In the genomic region with DNA sequence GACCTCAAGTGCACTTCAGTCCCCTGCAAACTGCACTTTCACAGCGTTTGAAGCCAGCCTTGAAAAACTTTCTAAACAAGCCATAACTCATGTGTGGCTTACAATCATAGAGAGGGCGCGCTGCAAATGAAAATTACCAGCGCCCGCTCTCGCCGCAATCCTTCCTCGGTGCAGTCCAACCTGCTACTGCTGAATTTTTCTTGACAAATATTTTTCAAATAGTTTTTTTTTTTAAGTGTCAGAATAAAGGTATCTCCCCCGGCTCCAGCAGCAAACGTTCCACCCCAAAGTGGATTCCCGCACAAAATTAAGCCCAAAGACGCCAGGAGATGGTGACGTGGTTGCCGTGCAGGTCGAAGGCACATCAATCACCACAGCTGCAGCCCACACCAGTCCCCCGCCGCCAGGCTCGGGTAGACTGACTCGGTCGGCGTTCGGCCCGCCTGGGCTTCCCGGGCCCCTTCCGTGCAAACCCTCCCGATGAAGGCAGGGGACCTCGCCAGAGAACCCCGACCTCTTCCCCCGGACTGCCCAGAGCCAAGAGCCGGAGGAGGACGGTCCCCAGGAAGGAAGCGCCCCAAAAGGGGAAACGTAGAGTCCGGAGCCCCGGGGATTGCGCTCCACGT, we compare ENCODE assay signal across 8 cellular contexts. TPM values are rescaled to one million over a fixed set of nuclear protein-coding genes. Genes with fewer than 3 reads are reported as not detected.
DNase-seq lines count a peak whose midpoint lies in the region; ATAC-seq lines count a peak whose summit lies in the region.

No MANE protein-coding gene starts in this region.

- intact Hi-C loops in left cardiac atrium (cut with DNase I) (loop anchor here (2.0 to 5.0 kb wide), 2 partner anchors 82 to 83 kb away; no protein-coding TSS in a partner anchor), posterior cingulate gyrus (cut with DNase I) (loop anchor here (1.0 to 5.0 kb wide), 3 partner anchors 12 to 133 kb away; partner anchors contain the start of gene MIF4GD)

- ATAC-seq in GM19372 (IDR thresholded peaks at IDR 0.05; ENCODE audit: low read depth, unreplicated experiment) = peak; percentile 17
- ATAC-seq in HG03460 (IDR thresholded peaks at IDR 0.05; ENCODE audit: unreplicated experiment) = peak; percentile 9
- peak; percentile 30 to 47 for ATAC-seq in activated naive CD4-positive, alpha-beta T cell treated with anti-CD3 and anti-CD28 coated beads, Interleukin-2, amount 50 U/mL, for 72 hours
- ATAC-seq in left cardiac atrium = peak; percentile 48 to 62

- in situ Hi-C loops in SK-MEL-5 (cut with HindIII; ENCODE audit: low pct_unique_long_range_greater_than_20kb, low sequenced_read_pairs) = no loop called here

- peak overlapping the region; percentile 88 to 91 for H3K27ac Mint-ChIP-seq in activated naive CD4-positive, alpha-beta T cell treated with anti-CD3 and anti-CD28 coated beads, Interleukin-2, amount 50 U/mL, for 72 hours

- peak; percentile 27 for DNase-seq in AG08395 (ENCODE audit: low spot score)
- peak; percentile 48 for DNase-seq in SK-MEL-5 (ENCODE audit: low read depth, low spot score)
- DNase-seq in activated naive CD4-positive, alpha-beta T cell treated with anti-CD3 and anti-CD28 coated beads, Interleukin-2, amount 50 U/mL, for 72 hours (ENCODE audit: low spot score in 2 of 2) = peak; percentile 62 to 69
- no peak for DNase-seq in left cardiac atrium
- peak; percentile 8 to 87 (median 38) for DNase-seq in posterior cingulate gyrus
- no peak for DNase-seq in NCI-H128 (lab: John Stamatoyannopoulos, UW; ENCODE audit: unreplicated experiment)

- H3K9me3 Mint-ChIP-seq in activated naive CD4-positive, alpha-beta T cell treated with anti-CD3 and anti-CD28 coated beads, Interleukin-2, amount 50 U/mL, for 72 hours = no peaks in the 10 kb centered on the region

- peaks cover 0 to 21% of the 10 kb centered on the region in 2 donors for H3K36me3 Mint-ChIP-seq in activated naive CD4-positive, alpha-beta T cell treated with anti-CD3 and anti-CD28 coated beads, Interleukin-2, amount 50 U/mL, for 72 hours

RNA-seq across cellular contexts. Expression of gene GRB2, which starts 0.6 kb away (rescaled TPM):
- 146 and 154 TPM in 2 replicates for total RNA-seq in SK-MEL-5 (2014; rRNA removed; shearing (Covaris generic))
- polyA plus RNA-seq in SK-MEL-5 (2015; cell fraction: cytosol; rRNA removed) = 161 and 217 TPM in 2 replicates
- polyA plus RNA-seq in SK-MEL-5 (2015; cell fraction: nucleus; rRNA removed) = 29.6 and 36.2 TPM in 2 replicates
- total RNA-seq in activated naive CD4-positive, alpha-beta T cell treated with anti-CD3 and anti-CD28 coated beads, Interleukin-2, amount 50 U/mL, for 72 hours = 100 to 1,000 TPM; 163 to 180 TPM
- total RNA-seq in left cardiac atrium = 100 to 1,000 TPM in 1 of 2 donors, 10 to 100 TPM in 1; 90.3 to 110 TPM

RNA-seq across cellular contexts. Expression of gene TMEM94, which starts 51.6 kb away (rescaled TPM):
- total RNA-seq in SK-MEL-5 (2014; rRNA removed; shearing (Covaris generic)) = 37.3 and 51.7 TPM in 2 replicates
- 136 and 202 TPM in 2 replicates for polyA plus RNA-seq in SK-MEL-5 (2015; cell fraction: cytosol; rRNA removed)
- 437 and 529 TPM in 2 replicates for polyA plus RNA-seq in SK-MEL-5 (2015; cell fraction: nucleus; rRNA removed)
- 10 to 100 TPM; 64.5 to 65.2 TPM for total RNA-seq in activated naive CD4-positive, alpha-beta T cell treated with anti-CD3 and anti-CD28 coated beads, Interleukin-2, amount 50 U/mL, for 72 hours
- 10 to 100 TPM; 46.0 to 47.2 TPM for total RNA-seq in left cardiac atrium

Comparison
In these comparisons a context has a peak if more than half of its experiments do, and no peak if none do; other contexts are left out.
1. DNase-seq: peak in AG08395 (single experiment), SK-MEL-5 (single experiment), activated naive CD4-positive, alpha-beta T cell treated with anti-CD3 and anti-CD28 coated beads, Interleukin-2, amount 50 U/mL, for 72 hours (2 of 2) and posterior cingulate gyrus (10 of 10); none in left cardiac atrium (single experiment) and NCI-H128 (single experiment).
2. Peak in every context shown above with its lines, with median percentiles within 50 percentile points of each other: ATAC-seq.